Comparison of ENCODE assay signal across 9 cellular contexts in genomic region chr13:46655727-46656180, GRCh38.
DNase-seq lines count a peak whose midpoint lies in the region; ATAC-seq and TF ChIP-seq lines count a peak whose summit lies in the region.
"Had no signal": no experiment of that assay in that cellular context is flagged by ENCODE, and none has a peak within 500 bp of the region (broad histone marks: within the 10 kb centered on the region; RNA-seq: fewer than 3 reads in every experiment).

No MANE protein-coding gene starts in this region.

- no peaks in the 10 kb centered on the region for H3K27me3 Mint-ChIP-seq in activated naive CD8-positive, alpha-beta T cell treated with anti-CD3 and anti-CD28 coated beads, Interleukin-2, amount 10 ng/mL, durations not matched to agents 7 days and 5 days

- H3K4me3 ChIP-seq in gastrocnemius medialis, result no peak overlapping the region

- H3K9me3 Mint-ChIP-seq in activated naive CD8-positive, alpha-beta T cell treated with anti-CD3 and anti-CD28 coated beads, Interleukin-2, amount 10 ng/mL, durations not matched to agents 7 days and 5 days, result no peaks in the 10 kb centered on the region

- CTCF ChIA-PET in HEK293T (lab: Yijun Ruan, JAX), result no interaction called here

- H3K27me3 ChIP-seq in gastrocnemius medialis, result no peaks in the 10 kb centered on the region

- H3K9me3 ChIP-seq in gastrocnemius medialis, result no peaks in the 10 kb centered on the region

- TF ChIP-seq POLR2A in gastrocnemius medialis (IDR thresholded peaks at IDR 0.05), result no peak

- peak; percentile 23 for ATAC-seq in activated naive CD8-positive, alpha-beta T cell treated with anti-CD3 and anti-CD28 coated beads, Interleukin-2, amount 10 ng/mL, durations not matched to agents 7 days and 5 days (ENCODE audit: low read depth)
- ATAC-seq in gastrocnemius medialis, result peak; percentile 51 to 66
- ATAC-seq in HG03378 (IDR thresholded peaks at IDR 0.05; ENCODE audit: unreplicated experiment), result no peak

- POLR2A ChIA-PET in activated naive CD8-positive, alpha-beta T cell treated with anti-CD3 and anti-CD28 coated beads, Interleukin-2, amount 10 ng/mL, durations not matched to agents 7 days and 5 days (lab: Charles Lee), result interaction anchor here (0.5 to 1.0 kb wide), 2 partner anchors 11 to 70 kb away, joined by 3 read pairs; no protein-coding TSS in a partner anchor
- POLR2A ChIA-PET in HEK293T (lab: Yijun Ruan, JAX), result no interaction called here

- H3K4me1 ChIP-seq in gastrocnemius medialis, result peaks cover 0 to 39% of the 10 kb centered on the region in 2 donors

- TF ChIP-seq CTCF in gastrocnemius medialis (IDR thresholded peaks at IDR 0.05 in 4 of 5, conservative IDR thresholded peaks at IDR 0.05 in 1 of 5), result no peak

- DNase-seq in G401 (ENCODE audit: low spot score), result peak; percentile 93
- no peak for DNase-seq in activated naive CD8-positive, alpha-beta T cell treated with anti-CD3 and anti-CD28 coated beads, Interleukin-2, amount 10 ng/mL, durations not matched to agents 7 days and 5 days
- DNase-seq in iPS-NIHi11 (ENCODE audit: low spot score), result peak; percentile 37
- DNase-seq in gastrocnemius medialis, result no peak
- no peak for DNase-seq in dedifferentiated amniotic fluid mesenchymal stem cell (ENCODE audit: extremely low spot score)
- DNase-seq in NCI-H2107 treated with DMSO at 0.1 percent for 48 hours (lab: John Stamatoyannopoulos, UW; ENCODE audit: unreplicated experiment), result no peak
- DNase-seq in HEK293T (ENCODE audit: extremely low spot score), result no peak
- DNase-seq: HCEC 1CT had no signal

- peak overlapping the region; percentile 51 to 73 (median 64) for H3K27ac ChIP-seq in gastrocnemius medialis

- peak overlapping the region; percentile 62 for H3K4me3 Mint-ChIP-seq in activated naive CD8-positive, alpha-beta T cell treated with anti-CD3 and anti-CD28 coated beads, Interleukin-2, amount 10 ng/mL, durations not matched to agents 7 days and 5 days

- H3K4me1 Mint-ChIP-seq in activated naive CD8-positive, alpha-beta T cell treated with anti-CD3 and anti-CD28 coated beads, Interleukin-2, amount 10 ng/mL, durations not matched to agents 7 days and 5 days, result peaks cover 22% of the 10 kb centered on the region

- in situ Hi-C loops in G401 (cut with HindIII; ENCODE audit: low sequenced_read_pairs), result no loop called here
- in situ Hi-C loops in gastrocnemius medialis (cut with MboI; ENCODE audit: low sequenced_read_pairs in 4 of 4), result no loop called here

- intact Hi-C loops in gastrocnemius medialis (cut with DNase I; ENCODE audit: low total_unique reads), result no loop called here

- H3K27ac Mint-ChIP-seq in activated naive CD8-positive, alpha-beta T cell treated with anti-CD3 and anti-CD28 coated beads, Interleukin-2, amount 10 ng/mL, durations not matched to agents 7 days and 5 days, result peak overlapping the region; percentile 63

- peaks cover 19% of the 10 kb centered on the region for H3K36me3 Mint-ChIP-seq in activated naive CD8-positive, alpha-beta T cell treated with anti-CD3 and anti-CD28 coated beads, Interleukin-2, amount 10 ng/mL, durations not matched to agents 7 days and 5 days

- no peaks in the 10 kb centered on the region for H3K36me3 ChIP-seq in gastrocnemius medialis

TF ChIP-seq in HEK293T, 16 proteins besides CTCF, POLR2A, EP300 and RAD21:
- no peak for TF ChIP-seq NFRKB (IDR thresholded peaks at IDR 0.05)
- no peak for TF ChIP-seq ARNT (IDR thresholded peaks at IDR 0.05)
- TF ChIP-seq ZNF384 (IDR thresholded peaks at IDR 0.05), result no peak
- TF ChIP-seq CTBP1 (IDR thresholded peaks at IDR 0.05; ENCODE audit: borderline replicate concordance), result no peak
- no peak for TF ChIP-seq FOXK2 (IDR thresholded peaks at IDR 0.05)
- TF ChIP-seq, protein P1, sequence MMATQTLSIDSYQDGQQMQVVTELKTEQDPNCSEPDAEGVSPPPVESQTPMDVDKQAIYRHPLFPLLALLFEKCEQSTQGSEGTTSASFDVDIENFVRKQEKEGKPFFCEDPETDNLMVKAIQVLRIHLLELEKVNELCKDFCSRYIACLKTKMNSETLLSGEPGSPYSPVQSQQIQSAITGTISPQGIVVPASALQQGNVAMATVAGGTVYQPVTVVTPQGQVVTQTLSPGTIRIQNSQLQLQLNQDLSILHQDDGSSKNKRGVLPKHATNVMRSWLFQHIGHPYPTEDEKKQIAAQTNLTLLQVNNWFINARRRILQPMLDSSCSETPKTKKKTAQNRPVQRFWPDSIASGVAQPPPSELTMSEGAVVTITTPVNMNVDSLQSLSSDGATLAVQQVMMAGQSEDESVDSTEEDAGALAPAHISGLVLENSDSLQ (IDR thresholded peaks at IDR 0.05), result no peak
- TF ChIP-seq SP1 (IDR thresholded peaks at IDR 0.05), result no peak
- no peak for TF ChIP-seq LEF1 (IDR thresholded peaks at IDR 0.05; ENCODE audit: borderline replicate concordance)
- no peak for TF ChIP-seq BHLHE40 (IDR thresholded peaks at IDR 0.05; ENCODE audit: borderline replicate concordance)
- TF ChIP-seq FOXM1 (IDR thresholded peaks at IDR 0.05; ENCODE audit: borderline replicate concordance), result no peak
- TF ChIP-seq SUZ12 (IDR thresholded peaks at IDR 0.05), result no peak
- TF ChIP-seq ELF4 (IDR thresholded peaks at IDR 0.05), result no peak
- no peak for TF ChIP-seq L3MBTL2 (conservative IDR thresholded peaks at IDR 0.05)
- TF ChIP-seq HDGF (IDR thresholded peaks at IDR 0.05; ENCODE audit: borderline replicate concordance), result no peak
- no peak for TF ChIP-seq TARDBP (IDR thresholded peaks at IDR 0.05)
- TF ChIP-seq FOXA1 (IDR thresholded peaks at IDR 0.05), result no peak

Comparison
In these comparisons a context has a peak if more than half of its experiments do, and no peak if none do; other contexts are left out.
1. DNase-seq: peak in G401 (single experiment) and iPS-NIHi11 (single experiment); none in activated naive CD8-positive, alpha-beta T cell treated with anti-CD3 and anti-CD28 coated beads, Interleukin-2, amount 10 ng/mL, durations not matched to agents 7 days and 5 days (single experiment), gastrocnemius medialis (0 of 2), dedifferentiated amniotic fluid mesenchymal stem cell (single experiment), NCI-H2107 treated with DMSO at 0.1 percent for 48 hours (single experiment) and HEK293T (single experiment).